In genomic region chr10:121667948-121668335, GRCh38 we compare ENCODE assay signal across 15 cellular contexts.
DNase-seq lines count a peak whose midpoint lies in the region; ATAC-seq and TF ChIP-seq lines count a peak whose summit lies in the region.
"Had no signal": no experiment of that assay in that cellular context is flagged by ENCODE, and none has a peak within 500 bp of the region (broad histone marks: within the 10 kb centered on the region; RNA-seq: fewer than 3 reads in every experiment).

No MANE protein-coding gene starts in this region.

- peak overlapping the region; percentile 31; the same call in 1 of the 2 replicates for H3K4me2 ChIP-seq in GM23338

- no peak for TF ChIP-seq POLR2A in gastroesophageal sphincter (IDR thresholded peaks at IDR 0.05)
- TF ChIP-seq POLR2A in sigmoid colon (IDR thresholded peaks at IDR 0.05), result no peak
- no peak for TF ChIP-seq POLR2A in lower leg skin (IDR thresholded peaks at IDR 0.05)

- no peaks in the 10 kb centered on the region for H3F3A ChIP-seq in GM23338 (replicated peaks; ENCODE audit: low read depth)

- H4K20me1 ChIP-seq in GM23338 (replicated peaks; ENCODE audit: insufficient read depth), result no peaks in the 10 kb centered on the region

- ATAC-seq in GM23338, result no peak
- ATAC-seq in gastroesophageal sphincter, result peak; percentile 5
- ATAC-seq in naive thymus-derived CD4-positive, alpha-beta T cell, result no peak
- ATAC-seq in GM21576 (IDR thresholded peaks at IDR 0.05; ENCODE audit: unreplicated experiment), result no peak

- TF ChIP-seq CTCF in GM23338 (conservative IDR thresholded peaks at IDR 0.05; ENCODE audit: low read depth in 2 of 2), result no peak
- TF ChIP-seq CTCF in astrocyte of the cerebellum (IDR thresholded peaks at IDR 0.05; ENCODE audit: low read depth, low read length, missing control alignments), result no peak
- TF ChIP-seq CTCF in gastroesophageal sphincter (IDR thresholded peaks at IDR 0.05), result no peak
- no peak for TF ChIP-seq CTCF in sigmoid colon (IDR thresholded peaks at IDR 0.05)
- TF ChIP-seq CTCF in lower leg skin (IDR thresholded peaks at IDR 0.05), result no peak

- H3K9me3 ChIP-seq in gastroesophageal sphincter (no peaks in the 10 kb centered on the region), sigmoid colon (no peaks in the 10 kb centered on the region)
- no peaks in the 10 kb centered on the region for H3K9me3 ChIP-seq in naive thymus-derived CD4-positive, alpha-beta T cell (ENCODE audit: control insufficient read depth in 2 of 3, low read length in 3 of 3)
- H3K9me3 ChIP-seq: SJCRH30 had no signal

- H3K27ac Mint-ChIP-seq in GM23338, result no peak overlapping the region
- H3K27ac Mint-ChIP-seq in naive thymus-derived CD4-positive, alpha-beta T cell, result no peak overlapping the region
- H3K27ac Mint-ChIP-seq: activated T-helper 1 cell treated with anti-CD3 and anti-CD28 coated beads, Interleukin-12 subunit alpha, Interleukin-12 subunit beta, Interleukin-2, Interleukin-4 antibody, amounts not matched to agents 30 ng/mL and 10 ng/mL and 1 ng/mL, durations not matched to agents 14 hours and 24 hours and 36 hours; immature natural killer cell had no signal

- no peak overlapping the region for H3K4me3 ChIP-seq in GM23338
- H3K4me3 ChIP-seq in astrocyte of the cerebellum (ENCODE audit: low read depth, low read length), result no peak overlapping the region
- H3K4me3 ChIP-seq in gastroesophageal sphincter, result peak overlapping the region in 1 of 2 donors; percentile 33
- H3K4me3 ChIP-seq in sigmoid colon, result peak overlapping the region in 1 of 4 donors; percentile 32
- H3K4me3 ChIP-seq in naive thymus-derived CD4-positive, alpha-beta T cell (ENCODE audit: low read length), result no peak overlapping the region
- no peak overlapping the region for H3K4me3 ChIP-seq in lower leg skin (ENCODE audit: low read depth, poor library complexity, severe bottlenecking)

- H3K27me3 ChIP-seq in GM23338 (ENCODE audit: insufficient read depth) (no peaks in the 10 kb centered on the region), gastroesophageal sphincter (no peaks in the 10 kb centered on the region), sigmoid colon (no peaks in the 10 kb centered on the region)
- H3K27me3 ChIP-seq in naive thymus-derived CD4-positive, alpha-beta T cell (ENCODE audit: control insufficient read depth in 2 of 2, insufficient read depth in 2 of 2, low read length in 2 of 2), result no peaks in the 10 kb centered on the region
- H3K27me3 ChIP-seq: SJCRH30 had no signal

- H3K4me1 ChIP-seq in GM23338 (ENCODE audit: insufficient read depth) (peaks cover 15% of the 10 kb centered on the region; the same call in 1 of the 2 replicates), gastroesophageal sphincter (peaks cover 0 to 26% (median 10%) of the 10 kb centered on the region in 3 donors), sigmoid colon (peaks cover 0 to 25% (median 19%) of the 10 kb centered on the region in 4 donors)
- no peaks in the 10 kb centered on the region for H3K4me1 ChIP-seq in naive thymus-derived CD4-positive, alpha-beta T cell (ENCODE audit: control insufficient read depth in 2 of 2, insufficient read depth in 2 of 2, low read length in 2 of 2)

- peaks cover 6% of the 10 kb centered on the region; the same call in 2 of the 3 replicates for H3K9me3 Mint-ChIP-seq in GM23338
- peaks cover 2 to 18% (median 9%) of the 10 kb centered on the region in 11 donors for H3K9me3 Mint-ChIP-seq in naive thymus-derived CD4-positive, alpha-beta T cell
- H3K9me3 Mint-ChIP-seq: activated T-helper 1 cell treated with anti-CD3 and anti-CD28 coated beads, Interleukin-12 subunit alpha, Interleukin-12 subunit beta, Interleukin-2, Interleukin-4 antibody, amounts not matched to agents 30 ng/mL and 10 ng/mL and 1 ng/mL, durations not matched to agents 14 hours and 24 hours and 36 hours had no signal

- 35 to 40% methylated on average over 1 to 3 of the region's 3 CpGs for WGBS in gastroesophageal sphincter (ENCODE audit: low coverage in 1 of 2), 2 donors
- WGBS in sigmoid colon, 2 donors, result 73 to 74% methylated on average over 3 of the region's 3 CpGs
- WGBS in lower leg skin, 2 donors, result 22 to 31% methylated on average over 3 of the region's 3 CpGs

- intact Hi-C loops in sigmoid colon (cut with DNase I) (no loop called here), lower leg skin (cut with DNase I; ENCODE audit: low total_unique reads) (no loop called here)
- intact Hi-C loops in naive thymus-derived CD4-positive, alpha-beta T cell (cut with micrococcal nuclease), result no loop called here

- CTCF ChIA-PET in naive thymus-derived CD4-positive, alpha-beta T cell (lab: Charles Lee), result no interaction called here

- H3K27me3 Mint-ChIP-seq in GM23338 (ENCODE audit: insufficient read depth, low read depth, poor library complexity), result peaks cover 9% of the 10 kb centered on the region
- H3K27me3 Mint-ChIP-seq in naive thymus-derived CD4-positive, alpha-beta T cell, result peaks cover 2 to 26% (median 14%) of the 10 kb centered on the region in 5 donors

- no peak overlapping the region; the same call in 2 of the 3 replicates for H3K4me3 Mint-ChIP-seq in GM23338
- no peak overlapping the region for H3K4me3 Mint-ChIP-seq in naive thymus-derived CD4-positive, alpha-beta T cell
- H3K4me3 Mint-ChIP-seq: activated T-helper 1 cell treated with anti-CD3 and anti-CD28 coated beads, Interleukin-12 subunit alpha, Interleukin-12 subunit beta, Interleukin-2, Interleukin-4 antibody, amounts not matched to agents 30 ng/mL and 10 ng/mL and 1 ng/mL, durations not matched to agents 14 hours and 24 hours and 36 hours; immature natural killer cell had no signal

- peak overlapping the region; percentile 95 for H2AFZ ChIP-seq in GM23338

- H3K36me3 Mint-ChIP-seq in GM23338 (ENCODE audit: low read depth), result no peaks in the 10 kb centered on the region; the same call in 1 of the 3 replicates
- no peaks in the 10 kb centered on the region for H3K36me3 Mint-ChIP-seq in naive thymus-derived CD4-positive, alpha-beta T cell
- H3K36me3 Mint-ChIP-seq: immature natural killer cell had no signal

- H3K9me2 ChIP-seq in GM23338 (ENCODE audit: insufficient read depth), result 0 out of 2 replicates have a peak, but pooled peaks cover 6% of the 10 kb centered on the region

- no peak for DNase-seq in GM23338 (ENCODE audit: low spot score)
- DNase-seq in astrocyte of the cerebellum (ENCODE audit: low read depth), result peak; percentile 1
- DNase-seq in sigmoid colon, result no peak
- DNase-seq in NCI-H1436 (lab: John Stamatoyannopoulos, UW), result no peak
- DNase-seq in naive thymus-derived CD4-positive, alpha-beta T cell, result no peak
- no peak for DNase-seq in lower leg skin (ENCODE audit: low spot score in 2 of 2)
- DNase-seq: activated CD4-positive, alpha-beta T cell treated with anti-CD3 and anti-CD28 coated beads, Interleukin-2, amount 50 U/mL, for 48 hours; AML-193; immature natural killer cell; NCI-H1048; stimulated activated CD4-positive, alpha-beta T cell treated with anti-CD3 and anti-CD28 coated beads, Interleukin-4, amount 100 ng/mL, for 4 hours had no signal

- TF ChIP-seq EP300 in gastroesophageal sphincter (IDR thresholded peaks at IDR 0.05), result no peak
- no peak for TF ChIP-seq EP300 in sigmoid colon (IDR thresholded peaks at IDR 0.05)

- H3K27ac ChIP-seq in GM23338 (ENCODE audit: low read depth) (no peak overlapping the region), gastroesophageal sphincter (peak overlapping the region; percentile 15 to 91 (median 89)), sigmoid colon (peak overlapping the region; percentile 83 to 91 (median 90))
- H3K27ac ChIP-seq in naive thymus-derived CD4-positive, alpha-beta T cell (ENCODE audit: low read depth, low read length), result no peak overlapping the region

- peaks cover 26% of the 10 kb centered on the region for H3K4me1 Mint-ChIP-seq in GM23338
- H3K4me1 Mint-ChIP-seq in naive thymus-derived CD4-positive, alpha-beta T cell, result no peaks in the 10 kb centered on the region
- H3K4me1 Mint-ChIP-seq: immature natural killer cell had no signal

- in situ Hi-C loops in astrocyte of the cerebellum (cut with HindIII; ENCODE audit: low sequenced_read_pairs), result no loop called here

- POLR2A ChIA-PET in naive thymus-derived CD4-positive, alpha-beta T cell (lab: Charles Lee), result no interaction called here

- no peaks in the 10 kb centered on the region for H3K79me2 ChIP-seq in GM23338 (replicated peaks; ENCODE audit: insufficient read depth)

- H3K36me3 ChIP-seq in GM23338 (ENCODE audit: insufficient read depth) (no peaks in the 10 kb centered on the region), gastroesophageal sphincter (no peaks in the 10 kb centered on the region), sigmoid colon (no peaks in the 10 kb centered on the region)
- no peaks in the 10 kb centered on the region for H3K36me3 ChIP-seq in naive thymus-derived CD4-positive, alpha-beta T cell (ENCODE audit: control insufficient read depth in 2 of 3, insufficient read depth in 3 of 3, low read length in 3 of 3)
- H3K36me3 ChIP-seq: SJCRH30 had no signal

TF ChIP-seq in GM23338, 12 proteins besides CTCF, POLR2A, EP300 and RAD21:
- no peak for TF ChIP-seq EZH2 (IDR thresholded peaks at IDR 0.05; ENCODE audit: low read depth, unreplicated experiment)

Comparison
In these comparisons a context has a peak if more than half of its experiments do, and no peak if none do; other contexts are left out.
1. H3K27ac ChIP-seq: peak in gastroesophageal sphincter (4 of 4) and sigmoid colon (4 of 4); none in GM23338 (single experiment) and naive thymus-derived CD4-positive, alpha-beta T cell (single experiment).